9 cellular contexts compared by ENCODE assay signal in the genomic region with DNA sequence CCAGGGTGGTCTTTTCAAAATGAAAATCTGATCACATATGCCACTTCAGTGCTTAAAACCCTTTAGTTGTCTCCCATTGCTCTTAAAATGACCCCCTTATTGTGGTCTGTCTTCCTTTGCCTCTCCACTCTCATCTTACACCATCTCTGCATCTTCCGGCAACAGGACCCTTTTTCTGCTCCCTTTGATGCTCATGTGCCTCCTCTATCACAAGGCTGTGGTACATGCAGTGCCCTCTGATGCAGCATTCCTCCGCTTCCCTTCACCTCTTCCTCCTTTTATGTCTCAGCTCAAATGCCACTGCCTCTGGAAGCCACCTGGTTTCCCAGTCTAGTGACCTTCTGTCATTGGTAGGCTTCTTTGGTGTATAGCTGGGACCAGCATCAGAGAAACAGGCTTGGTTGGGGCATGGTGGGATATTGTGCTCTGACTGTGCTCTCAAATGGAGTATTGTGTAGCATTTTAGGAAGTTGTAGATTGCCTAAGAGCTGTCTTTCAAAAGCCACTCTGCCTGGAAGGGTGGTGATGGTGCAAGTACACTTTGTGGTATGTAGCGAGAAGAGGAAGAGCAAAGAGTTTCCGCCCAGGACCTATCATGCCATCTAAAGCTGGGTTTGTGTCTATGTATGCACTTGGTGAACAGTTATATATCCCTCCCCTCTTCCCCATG. TPM values are rescaled to one million over a fixed set of nuclear protein-coding genes. Genes with fewer than 3 reads are reported as not detected.
DNase-seq lines count a peak whose midpoint lies in the region; ATAC-seq and TF ChIP-seq lines count a peak whose summit lies in the region.
"Had no signal": no experiment of that assay in that cellular context is flagged by ENCODE, and none has a peak within 500 bp of the region (broad histone marks: within the 10 kb centered on the region; RNA-seq: fewer than 3 reads in every experiment).

No MANE protein-coding gene starts in this region.

- WGBS in sigmoid colon, 2 donors = 61 to 91% methylated on average over 4 of the region's 4 CpGs

- no peaks in the 10 kb centered on the region for H3K9me3 ChIP-seq in effector memory CD4-positive, alpha-beta T cell (ENCODE audit: control insufficient read depth, low read length)
- H3K9me3 ChIP-seq in sigmoid colon = no peaks in the 10 kb centered on the region
- H3K9me3 ChIP-seq: ovary had no signal

- H3K4me1 ChIP-seq in effector memory CD4-positive, alpha-beta T cell (ENCODE audit: control insufficient read depth, insufficient read depth, low read length, poor library complexity, severe bottlenecking) = peaks cover 9% of the 10 kb centered on the region
- H3K4me1 ChIP-seq in sigmoid colon = peaks cover 0 to 8% (median 3%) of the 10 kb centered on the region in 4 donors

- no peaks in the 10 kb centered on the region for H3K36me3 ChIP-seq in effector memory CD4-positive, alpha-beta T cell (ENCODE audit: control insufficient read depth, insufficient read depth, low read length)
- H3K36me3 ChIP-seq in sigmoid colon = no peaks in the 10 kb centered on the region
- H3K36me3 ChIP-seq: ovary had no signal

- ATAC-seq in GM18907 (IDR thresholded peaks at IDR 0.05; ENCODE audit: unreplicated experiment) (peak; percentile 48), GM18870 (IDR thresholded peaks at IDR 0.05; ENCODE audit: unreplicated experiment) (no peak)

- POLR2A ChIA-PET in HEK293T (lab: Yijun Ruan, JAX) = no interaction called here

- TF ChIP-seq CTCF in sigmoid colon (IDR thresholded peaks at IDR 0.05) = no peak

- H3K27me3 ChIP-seq in effector memory CD4-positive, alpha-beta T cell (replicated peaks; ENCODE audit: control insufficient read depth, insufficient read depth, low read length, poor library complexity, severe bottlenecking) = no peaks in the 10 kb centered on the region
- no peaks in the 10 kb centered on the region for H3K27me3 ChIP-seq in sigmoid colon
- H3K27me3 ChIP-seq: ovary had no signal

- TF ChIP-seq EP300 in sigmoid colon (IDR thresholded peaks at IDR 0.05) = peak in 1 of 4 donors; percentile 18

- peak overlapping the region; percentile 38 for H3K27ac ChIP-seq in effector memory CD4-positive, alpha-beta T cell (ENCODE audit: insufficient read depth, low read length, poor library complexity, severe bottlenecking)
- peak overlapping the region in 2 of 4 donors; percentile 3 to 4 for H3K27ac ChIP-seq in sigmoid colon
- H3K27ac ChIP-seq: ovary had no signal

- no peak for TF ChIP-seq POLR2A in sigmoid colon (IDR thresholded peaks at IDR 0.05)

- DNase-seq in NOMO-1 treated with DMSO at 0.1 percent for 48 hours (lab: John Stamatoyannopoulos, UW; ENCODE audit: unreplicated experiment) (peak; percentile 99), sigmoid colon (peak; percentile 69), HEK293T (ENCODE audit: extremely low spot score) (no peak), NCI-H510A treated with DMSO at 0.1 percent for 48 hours (lab: John Stamatoyannopoulos, UW) (no peak)
- DNase-seq in effector memory CD4-positive, alpha-beta T cell = no peak
- DNase-seq: NCI-H446, ovary had no signal

- CTCF ChIA-PET in HEK293T (lab: Yijun Ruan, JAX) = interaction anchor here (1.4 kb wide), 1 partner anchor 19 kb away, joined by 4 read pairs; no protein-coding TSS in a partner anchor

- no peak overlapping the region for H3K4me3 ChIP-seq in effector memory CD4-positive, alpha-beta T cell (ENCODE audit: insufficient read depth, low read depth, low read length, poor library complexity, severe bottlenecking)
- H3K4me3 ChIP-seq in sigmoid colon = no peak overlapping the region
- H3K4me3 ChIP-seq: ovary had no signal

- intact Hi-C loops in sigmoid colon (cut with DNase I) = no loop called here

TF ChIP-seq in HEK293T, 16 proteins besides CTCF, POLR2A, EP300 and RAD21:
- TF ChIP-seq CTBP1 (IDR thresholded peaks at IDR 0.05; ENCODE audit: borderline replicate concordance) = no peak
- no peak for TF ChIP-seq NFRKB (IDR thresholded peaks at IDR 0.05)
- no peak for TF ChIP-seq L3MBTL2 (conservative IDR thresholded peaks at IDR 0.05)
- TF ChIP-seq FOXK2 (IDR thresholded peaks at IDR 0.05) = no peak
- TF ChIP-seq SP1 (IDR thresholded peaks at IDR 0.05) = no peak
- no peak for TF ChIP-seq HDGF (IDR thresholded peaks at IDR 0.05; ENCODE audit: borderline replicate concordance)
- TF ChIP-seq TARDBP (IDR thresholded peaks at IDR 0.05) = no peak
- TF ChIP-seq ARNT (IDR thresholded peaks at IDR 0.05) = no peak
- no peak for TF ChIP-seq PKNOX1 (IDR thresholded peaks at IDR 0.05)
- no peak for TF ChIP-seq LEF1 (IDR thresholded peaks at IDR 0.05; ENCODE audit: borderline replicate concordance)
- TF ChIP-seq FOXM1 (IDR thresholded peaks at IDR 0.05; ENCODE audit: borderline replicate concordance) = no peak

RNA-seq across cellular contexts. Expression of gene ARHGAP26, which starts 28.1 kb away (rescaled TPM):
- 10 to 100 TPM; 13.3 to 25.5 (median 21.7) TPM for total RNA-seq in sigmoid colon
- 10 to 100 TPM in 1 of 3 donors, 1 to 10 TPM in 2; 5.4 to 19.1 (median 9.0) TPM for polyA plus RNA-seq in sigmoid colon

Comparison
In these comparisons a context has a peak if more than half of its experiments do, and no peak if none do; other contexts are left out.
1. DNase-seq: peak in NOMO-1 treated with DMSO at 0.1 percent for 48 hours (single experiment) and sigmoid colon (single experiment); none in effector memory CD4-positive, alpha-beta T cell (0 of 3), HEK293T (single experiment) and NCI-H510A treated with DMSO at 0.1 percent for 48 hours (single experiment).